10 cellular contexts compared by ENCODE assay signal in the genomic region with DNA sequence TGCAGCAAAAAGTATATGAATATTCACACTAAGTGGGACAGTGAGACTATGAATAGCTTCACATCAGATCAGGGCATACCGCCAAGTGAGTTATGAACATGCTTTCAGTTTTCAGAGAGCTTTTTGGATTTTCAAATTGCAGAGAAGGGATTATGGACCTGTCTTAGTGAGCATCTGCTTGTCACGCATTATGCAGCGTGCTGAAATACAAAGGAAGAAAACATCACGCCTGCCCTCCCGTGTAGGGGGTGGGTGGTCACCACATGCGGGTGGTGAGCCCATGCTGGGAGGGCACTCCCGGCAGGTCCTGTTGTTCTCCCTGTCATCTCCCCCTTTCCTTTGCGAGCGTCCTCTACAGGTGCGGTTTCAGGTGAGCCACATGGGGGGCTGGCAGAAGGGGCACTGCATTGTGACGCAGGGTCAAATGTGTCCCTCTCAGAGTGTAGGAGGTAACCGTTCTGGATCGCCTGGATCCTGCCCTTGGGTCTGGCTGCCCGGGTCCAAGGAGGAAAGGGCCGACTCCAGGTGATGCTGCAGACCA. TPM values are rescaled to one million over a fixed set of nuclear protein-coding genes. Genes with fewer than 3 reads are reported as not detected.
DNase-seq lines count a peak whose midpoint lies in the region; ATAC-seq and TF ChIP-seq lines count a peak whose summit lies in the region.
"Had no signal": no experiment of that assay in that cellular context is flagged by ENCODE, and none has a peak within 500 bp of the region (broad histone marks: within the 10 kb centered on the region; RNA-seq: fewer than 3 reads in every experiment).

No MANE protein-coding gene starts in this region.

- H3K36me3 ChIP-seq in heart left ventricle = no peaks in the 10 kb centered on the region

- WGBS in heart left ventricle, 4 donors = 90 to 92% (median 90%) methylated on average over 15 of the region's 15 CpGs

- TF ChIP-seq POLR2A in heart left ventricle (IDR thresholded peaks at IDR 0.05) = no peak

- DNase-seq in epithelial cell of esophagus (ENCODE audit: low read depth) (peak; percentile 23), NCI-H524 treated with DMSO at 0.1 percent for 48 hours (lab: John Stamatoyannopoulos, UW) (no peak), posterior vena cava (ENCODE audit: low spot score) (no peak), heart left ventricle (no peak), substantia nigra (lab: John Stamatoyannopoulos, UW) (no peak)
- DNase-seq: OCI-M1 had no signal

- H3K27me3 ChIP-seq in heart left ventricle = no peaks in the 10 kb centered on the region

- peak overlapping the region; percentile 3; the same call in 1 of the 2 replicates for H3K4me3 ChIP-seq in GM08714 (ENCODE audit: low read length)
- H3K4me3 ChIP-seq in epithelial cell of esophagus (ENCODE audit: low read length) = no peak overlapping the region
- no peak overlapping the region for H3K4me3 ChIP-seq in heart left ventricle

- no peaks in the 10 kb centered on the region for H3K9me3 ChIP-seq in heart left ventricle

- intact Hi-C loops in posterior vena cava (cut with DNase I) (no loop called here), heart left ventricle (cut with DNase I) (no loop called here)

- peak; percentile 19 for ATAC-seq in GM21423 (IDR thresholded peaks at IDR 0.05; ENCODE audit: unreplicated experiment)
- ATAC-seq in HG03520 (IDR thresholded peaks at IDR 0.05; ENCODE audit: unreplicated experiment) = peak; percentile 19
- ATAC-seq in heart left ventricle = no peak

- TF ChIP-seq CTCF in epithelial cell of esophagus (IDR thresholded peaks at IDR 0.05; ENCODE audit: insufficient read depth, low read depth, low read length, missing control alignments) (no peak), heart left ventricle (IDR thresholded peaks at IDR 0.05) (no peak)

- peaks cover 0 to 9% (median 0%) of the 10 kb centered on the region in 12 donors for H3K4me1 ChIP-seq in heart left ventricle

- H3K27ac ChIP-seq in heart left ventricle = no peak overlapping the region
- no peak overlapping the region for H3K27ac ChIP-seq in substantia nigra (ENCODE audit: low read depth, low read length, poor library complexity, severe bottlenecking)
- H3K27ac ChIP-seq: parathyroid adenoma had no signal

RNA-seq across cellular contexts. Expression of gene TRAF3, which starts 42.6 kb away (rescaled TPM):
- total RNA-seq in posterior vena cava (10 to 100 TPM; 17.8 to 28.0 TPM), heart left ventricle (10 to 100 TPM in 6 of 9 donors, 1 to 10 TPM in 3; 8.0 to 20.6 (median 11.0) TPM)
- 1 to 10 TPM; 1.6 to 6.3 TPM for polyA plus RNA-seq in heart left ventricle

Comparison
In these comparisons a context has a peak if more than half of its experiments do, and no peak if none do; other contexts are left out.
1. ATAC-seq: peak in GM21423 (single experiment) and HG03520 (single experiment); none in heart left ventricle (0 of 4).